Comparison of ENCODE assay signal across 26 cellular contexts in the genomic region with DNA sequence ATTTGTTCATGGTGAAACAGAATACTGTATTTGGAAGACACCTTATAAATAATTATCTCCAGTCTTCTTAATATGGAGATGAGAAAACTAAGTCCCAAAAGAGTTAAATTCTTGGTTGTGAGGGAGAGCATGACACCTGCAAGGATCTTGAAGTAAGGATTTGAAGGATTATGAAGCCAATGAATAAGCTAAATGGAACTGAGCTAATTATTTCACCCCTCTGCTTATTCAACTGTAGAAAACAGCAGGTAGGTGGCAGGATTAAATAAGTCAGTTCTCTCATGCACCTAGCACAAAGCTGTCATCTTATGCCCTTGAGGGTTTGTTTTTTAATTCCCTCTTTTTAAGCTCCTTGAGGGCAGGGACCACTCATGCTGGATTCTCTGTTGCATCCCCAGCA.
"Had no signal": no experiment of that assay in that cellular context is flagged by ENCODE, and none has a peak within 500 bp of the region (broad histone marks: within the 10 kb centered on the region; RNA-seq: fewer than 3 reads in every experiment).

No MANE protein-coding gene starts in this region.

- H3K4me1 ChIP-seq: esophagus squamous epithelium, gastrocnemius medialis, left lung, lower lobe of right lung had no signal

- H3K4me1 Mint-ChIP-seq: naive B cell had no signal

- H3K9me3 ChIP-seq: esophagus squamous epithelium, gastrocnemius medialis, heart right ventricle, left lung, lower lobe of right lung, mucosa of descending colon had no signal

- H3K27ac ChIP-seq: coronary artery, dorsolateral prefrontal cortex, epithelial cell of prostate, esophagus squamous epithelium, gastrocnemius medialis, heart right ventricle, left lung, lower lobe of right lung had no signal

- H3K36me3 ChIP-seq: esophagus squamous epithelium, gastrocnemius medialis, heart right ventricle, left lung, lower lobe of right lung had no signal

- H3K36me3 Mint-ChIP-seq: mesothelial cell of epicardium; naive B cell; naive thymus-derived CD8-positive, alpha-beta T cell had no signal

- ATAC-seq: effector memory CD8-positive, alpha-beta T cell; esophagus mucosa; gastrocnemius medialis; heart right ventricle; left cardiac atrium; left lung; left ventricle myocardium superior; lower lobe of right lung; mucosa of descending colon; naive thymus-derived CD8-positive, alpha-beta T cell had no signal

- DNase-seq: dermis blood vessel endothelial cell; dorsolateral prefrontal cortex; effector CD8-positive, alpha-beta T cell; effector memory CD8-positive, alpha-beta T cell; endodermal cell; erythroblast; esophagus squamous epithelium; foreskin fibroblast; foreskin melanocyte; gastrocnemius medialis; glutamatergic neuron; head of caudate nucleus; heart right ventricle; hippocampal formation; left cardiac atrium; left lung; left ventricle myocardium superior; lower lobe of right lung; mesenchymal stem cell; mucosa of descending colon; naive B cell; naive thymus-derived CD8-positive, alpha-beta T cell had no signal

- H3K4me3 ChIP-seq: coronary artery, dorsolateral prefrontal cortex, esophagus squamous epithelium, gastrocnemius medialis, heart right ventricle, left lung, lower lobe of right lung, mucosa of descending colon had no signal

- H3K9me3 Mint-ChIP-seq: effector memory CD8-positive, alpha-beta T cell; endodermal cell; mesothelial cell of epicardium; naive B cell; naive thymus-derived CD8-positive, alpha-beta T cell had no signal

- H3K27ac Mint-ChIP-seq: endodermal cell, mesothelial cell of epicardium had no signal

- H3K27me3 ChIP-seq: esophagus squamous epithelium, gastrocnemius medialis, heart right ventricle, left lung had no signal

- H3K27me3 Mint-ChIP-seq: effector memory CD8-positive, alpha-beta T cell; naive thymus-derived CD8-positive, alpha-beta T cell had no signal

- H3K4me3 Mint-ChIP-seq: effector memory CD8-positive, alpha-beta T cell; endodermal cell; mesothelial cell of epicardium; naive B cell; naive thymus-derived CD8-positive, alpha-beta T cell had no signal
